In genomic region chr17:79630821-79631639, GRCh38 we compare ENCODE assay signal across 21 cellular contexts. TPM values are rescaled to one million over a fixed set of nuclear protein-coding genes. Genes with fewer than 3 reads are reported as not detected.
DNase-seq lines count a peak whose midpoint lies in the region; ATAC-seq lines count a peak whose summit lies in the region.
"Had no signal": no experiment of that assay in that cellular context is flagged by ENCODE, and none has a peak within 500 bp of the region (broad histone marks: within the 10 kb centered on the region; RNA-seq: fewer than 3 reads in every experiment).

No MANE protein-coding gene starts in this region.

- no peak overlapping the region for H3K27ac Mint-ChIP-seq in natural killer cell treated with Interleukin-12 subunit alpha and Interleukin-12 subunit beta and Interleukin-15 and Interleukin-18, amount 100 ng/mL, for 72 hours
- H3K27ac Mint-ChIP-seq: activated T-helper 17 cell treated with anti-CD3 and anti-CD28 coated beads, Interleukin-2, amount 50 U/mL, for 72 hours; B cell had no signal

- ATAC-seq in left ventricle myocardium superior (no peak), HG02852 (IDR thresholded peaks at IDR 0.05; ENCODE audit: unreplicated experiment) (no peak), GM18858 (IDR thresholded peaks at IDR 0.05; ENCODE audit: unreplicated experiment) (no peak)
- no peak for ATAC-seq in natural killer cell treated with Interleukin-12 subunit alpha and Interleukin-12 subunit beta and Interleukin-15 and Interleukin-18, amount 100 ng/mL, for 72 hours
- ATAC-seq: activated T-helper 17 cell treated with anti-CD3 and anti-CD28 coated beads, Interleukin-2, amount 50 U/mL, for 72 hours had no signal

- DNase-seq in cardiac septum (ENCODE audit: low spot score) (peak; percentile 35), left ventricle myocardium superior (no peak), ecto neural progenitor cell (ENCODE audit: low spot score) (peak; percentile 41), HUDEP-2 (lab: John Stamatoyannopoulos, UW; ENCODE audit: unreplicated experiment in 76 of 76) (no peak), DMS79 (lab: John Stamatoyannopoulos, UW) (no peak)
- peak; percentile 13 for DNase-seq in natural killer cell treated with Interleukin-12 subunit alpha and Interleukin-12 subunit beta and Interleukin-15 and Interleukin-18, amount 100 ng/mL, for 72 hours (ENCODE audit: low spot score)
- DNase-seq: activated CD4-positive, alpha-beta T cell treated with anti-CD3 and anti-CD28 coated beads for 48 hours; anterior cingulate cortex; GM23248; hypothalamus; NCI-H1105; NCI-H526; occipital lobe; stimulated activated CD4-positive, alpha-beta T cell treated with anti-CD3 and anti-CD28 coated beads, Interleukin-2, amount 100 ng/mL, for 48 hours; T-helper 9 cell had no signal

- H3K27me3 Mint-ChIP-seq in natural killer cell treated with Interleukin-12 subunit alpha and Interleukin-12 subunit beta and Interleukin-15 and Interleukin-18, amount 100 ng/mL, for 72 hours: peaks cover 4 to 11% of the 10 kb centered on the region in 2 donors

- no peak overlapping the region for H3K4me3 Mint-ChIP-seq in natural killer cell treated with Interleukin-12 subunit alpha and Interleukin-12 subunit beta and Interleukin-15 and Interleukin-18, amount 100 ng/mL, for 72 hours
- H3K4me3 Mint-ChIP-seq: activated T-helper 17 cell treated with anti-CD3 and anti-CD28 coated beads, Interleukin-2, amount 50 U/mL, for 72 hours; B cell had no signal

- peaks cover 0 to 2% of the 10 kb centered on the region in 2 donors for H3K4me1 Mint-ChIP-seq in natural killer cell treated with Interleukin-12 subunit alpha and Interleukin-12 subunit beta and Interleukin-15 and Interleukin-18, amount 100 ng/mL, for 72 hours (ENCODE audit: low read depth in 2 of 2)
- H3K4me1 Mint-ChIP-seq: activated T-helper 17 cell treated with anti-CD3 and anti-CD28 coated beads, Interleukin-2, amount 50 U/mL, for 72 hours; B cell had no signal

- intact Hi-C loops in cardiac septum (cut with DNase I): no loop called here
- intact Hi-C loops in left ventricle myocardium superior (cut with micrococcal nuclease): no loop called here

- no peaks in the 10 kb centered on the region for H3K36me3 Mint-ChIP-seq in natural killer cell treated with Interleukin-12 subunit alpha and Interleukin-12 subunit beta and Interleukin-15 and Interleukin-18, amount 100 ng/mL, for 72 hours

- H3K9me3 Mint-ChIP-seq in natural killer cell treated with Interleukin-12 subunit alpha and Interleukin-12 subunit beta and Interleukin-15 and Interleukin-18, amount 100 ng/mL, for 72 hours: no peaks in the 10 kb centered on the region
- H3K9me3 Mint-ChIP-seq: activated T-helper 17 cell treated with anti-CD3 and anti-CD28 coated beads, Interleukin-2, amount 50 U/mL, for 72 hours had no signal

RNA-seq across cellular contexts. Expression of gene RBFOX3, which starts 20.2 kb away (rescaled TPM):
- not detected for total RNA-seq in cardiac septum
- not detected for total RNA-seq in left ventricle myocardium superior
- not detected for total RNA-seq in natural killer cell treated with Interleukin-12 subunit alpha and Interleukin-12 subunit beta and Interleukin-15 and Interleukin-18, amount 100 ng/mL, for 72 hours
- total RNA-seq: activated T-helper 17 cell treated with anti-CD3 and anti-CD28 coated beads, Interleukin-2, amount 50 U/mL, for 72 hours; B cell; GM23248; LHCN-M2; OCI-LY7 had no signal

Comparison
In these comparisons a context has a peak if more than half of its experiments do, and no peak if none do; other contexts are left out.
1. DNase-seq: peak in cardiac septum (single experiment), ecto neural progenitor cell (single experiment) and natural killer cell treated with Interleukin-12 subunit alpha and Interleukin-12 subunit beta and Interleukin-15 and Interleukin-18, amount 100 ng/mL, for 72 hours (single experiment); none in left ventricle myocardium superior (single experiment), HUDEP-2 (0 of 76) and DMS79 (single experiment).